In genomic region chr11:4700436-4700820, GRCh38 we compare ENCODE assay signal across 32 cellular contexts. TPM values are rescaled to one million over a fixed set of nuclear protein-coding genes. Genes with fewer than 3 reads are reported as not detected.
"Had no signal": no experiment of that assay in that cellular context is flagged by ENCODE, and none has a peak within 500 bp of the region (broad histone marks: within the 10 kb centered on the region; RNA-seq: fewer than 3 reads in every experiment).

No MANE protein-coding gene starts in this region.

- H3K4me3 Mint-ChIP-seq: dendritic cell treated with granulocyte-macrophage colony-stimulating factor and Interleukin-4, amounts not matched to agents 40 ng/mL and 50 ng/mL, for 4 days; endodermal cell; mesothelial cell of epicardium; naive B cell; naive thymus-derived CD8-positive, alpha-beta T cell had no signal

- H3K9me3 Mint-ChIP-seq: dendritic cell treated with granulocyte-macrophage colony-stimulating factor and Interleukin-4, amounts not matched to agents 40 ng/mL and 50 ng/mL, for 4 days; effector memory CD8-positive, alpha-beta T cell; endodermal cell; mesothelial cell of epicardium; naive thymus-derived CD8-positive, alpha-beta T cell had no signal

- H3K4me1 Mint-ChIP-seq: naive B cell; naive thymus-derived CD8-positive, alpha-beta T cell had no signal

- H3K27me3 ChIP-seq: esophagus squamous epithelium, gastrocnemius medialis, heart right ventricle had no signal

- H3K27me3 Mint-ChIP-seq: dendritic cell treated with granulocyte-macrophage colony-stimulating factor and Interleukin-4, amounts not matched to agents 40 ng/mL and 50 ng/mL, for 4 days had no signal

- H3K36me3 ChIP-seq: esophagus squamous epithelium, gastrocnemius medialis, heart right ventricle, left lung, lower lobe of right lung had no signal

- H3K27ac Mint-ChIP-seq: dendritic cell treated with granulocyte-macrophage colony-stimulating factor and Interleukin-4, amounts not matched to agents 40 ng/mL and 50 ng/mL, for 4 days; endodermal cell; mesothelial cell of epicardium; naive B cell had no signal

- H3K4me3 ChIP-seq: esophagus squamous epithelium, gastrocnemius medialis, heart right ventricle, left lung, lower lobe of right lung, mucosa of descending colon had no signal

- H3K9me3 ChIP-seq: esophagus squamous epithelium, gastrocnemius medialis, heart right ventricle, left lung, lower lobe of right lung, mucosa of descending colon had no signal

- H3K4me1 ChIP-seq: esophagus squamous epithelium, left lung, lower lobe of right lung had no signal

- H3K36me3 Mint-ChIP-seq: mesothelial cell of epicardium; naive B cell; naive thymus-derived CD8-positive, alpha-beta T cell had no signal

- ATAC-seq: esophagus mucosa; gastrocnemius medialis; heart right ventricle; left cardiac atrium; left lung; left ventricle myocardium superior; lower lobe of right lung; mucosa of descending colon; naive thymus-derived CD8-positive, alpha-beta T cell had no signal

- H3K27ac ChIP-seq: epithelial cell of prostate, esophagus squamous epithelium, gastrocnemius medialis, heart right ventricle, left lung, lower lobe of right lung had no signal

- DNase-seq: cortex of kidney; effector CD8-positive, alpha-beta T cell; effector memory CD8-positive, alpha-beta T cell; endodermal cell; erythroblast; esophagus squamous epithelium; foreskin fibroblast; foreskin melanocyte; gastrocnemius medialis; glutamatergic neuron; head of caudate nucleus; heart right ventricle; hippocampal formation; left cardiac atrium; left lung; left ventricle myocardium superior; lower lobe of right lung; mesenchymal stem cell; mucosa of descending colon; naive B cell; naive thymus-derived CD8-positive, alpha-beta T cell had no signal

RNA-seq across cellular contexts. Expression of gene OR51E2, which starts 2.8 kb away (rescaled TPM):
- total RNA-seq: dermis microvascular lymphatic vessel endothelial cell; endodermal cell; esophagus mucosa; kidney epithelial cell; left lung; left ventricle myocardium superior; lower lobe of right lung; lung microvascular endothelial cell; mesenteric fat pad; myocyte; naive thymus-derived CD8-positive, alpha-beta T cell had no signal

RNA-seq across cellular contexts. Expression of gene MMP26, which starts 4.2 kb away (rescaled TPM):
- total RNA-seq: dermis microvascular lymphatic vessel endothelial cell; endodermal cell; esophagus mucosa; esophagus squamous epithelium; gastrocnemius medialis; glomerular endothelial cell; heart right ventricle; kidney epithelial cell; left cardiac atrium; left lung; left ventricle myocardium superior; lower leg skin; lower lobe of right lung; lung microvascular endothelial cell; mesenteric fat pad; mesothelial cell of epicardium; mucosa of descending colon; myocyte; naive thymus-derived CD8-positive, alpha-beta T cell had no signal

RNA-seq across cellular contexts. Expression of gene OR51E1, which starts 56.6 kb away (rescaled TPM):
- total RNA-seq: dermis microvascular lymphatic vessel endothelial cell; endodermal cell; esophagus mucosa; glomerular endothelial cell; kidney epithelial cell; left lung; lower lobe of right lung; lung microvascular endothelial cell; mesothelial cell of epicardium; myocyte; naive thymus-derived CD8-positive, alpha-beta T cell had no signal
